In the genomic region with DNA sequence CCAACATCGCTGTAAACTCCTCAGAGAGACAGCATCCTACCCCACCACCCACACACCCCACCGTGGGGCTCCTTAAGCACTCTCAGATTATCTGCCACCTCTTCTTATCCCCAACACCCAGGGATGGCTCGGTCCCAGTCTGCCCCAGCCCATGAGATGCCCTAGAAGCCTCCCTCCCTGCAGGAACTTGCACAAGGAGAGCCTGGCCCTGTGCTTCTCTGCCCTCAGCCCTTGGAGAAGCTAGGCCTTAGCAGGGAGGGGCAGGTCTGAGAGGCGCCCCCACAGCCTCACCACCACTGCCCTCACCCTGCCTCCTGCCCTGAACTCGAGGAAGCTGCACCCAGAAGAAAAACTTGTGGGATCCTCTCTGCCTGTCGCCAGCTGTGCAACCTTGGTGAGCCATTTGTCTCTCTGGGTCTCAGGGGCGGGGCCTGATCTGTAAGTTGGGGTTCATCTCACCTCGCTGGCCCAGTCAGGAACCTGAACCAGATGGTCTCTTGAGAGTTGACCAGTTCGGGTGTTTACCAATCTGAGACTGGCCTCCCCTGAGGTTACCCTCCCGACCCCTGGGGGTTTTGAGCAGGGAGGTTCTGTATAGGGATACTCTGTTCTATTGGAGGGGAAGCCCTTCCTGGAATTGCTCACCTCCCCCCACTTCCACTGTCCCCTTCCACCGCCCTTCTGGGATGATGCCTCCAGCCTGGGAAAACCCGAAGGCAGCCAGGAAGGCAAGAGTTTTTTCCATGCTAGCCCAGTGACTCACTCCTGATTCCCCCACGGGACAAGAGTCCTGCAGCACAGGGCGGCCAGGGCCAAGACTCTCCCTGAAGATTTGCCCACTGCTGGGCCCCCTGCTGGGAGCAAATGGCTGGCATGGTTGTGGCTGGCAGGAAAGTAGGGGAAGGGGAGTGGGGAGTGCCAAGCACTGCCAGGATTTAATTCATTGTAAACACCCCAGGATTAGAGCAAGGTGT, we compare ENCODE assay signal across 9 cellular contexts. TPM values are rescaled to one million over a fixed set of nuclear protein-coding genes. Genes with fewer than 3 reads are reported as not detected.
A peak's percentile ranks its signal among the peaks of the same experiment; 100 is the strongest.
DNase-seq lines count a peak whose midpoint lies in the region; ATAC-seq and TF ChIP-seq lines count a peak whose summit lies in the region.
"Had no signal": no experiment of that assay in that cellular context is flagged by ENCODE, and none has a peak within 500 bp of the region (broad histone marks: within the 10 kb centered on the region; RNA-seq: fewer than 3 reads in every experiment).

A gene with protein sequence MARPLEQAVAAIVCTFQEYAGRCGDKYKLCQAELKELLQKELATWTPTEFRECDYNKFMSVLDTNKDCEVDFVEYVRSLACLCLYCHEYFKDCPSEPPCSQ (minus strand): TSS at position 537 of the 974 bp plus-strand sequence. CDS start 773 bp downstream, outside the sequence.

- intact Hi-C loops in Right ventricle myocardium superior (cut with DNase I), result no loop called here

- peak; percentile 65 for ATAC-seq in SK-N-SH treated with all-trans-retinoic acid at 6 μM for 48 hours
- peak; percentile 35 for ATAC-seq in Right ventricle myocardium superior (ENCODE audit: poor library complexity)
- no peak for ATAC-seq in GM21825 (IDR thresholded peaks at IDR 0.05; ENCODE audit: unreplicated experiment)

- peak within 1 kb of the TSS; percentile 66 for H3K9ac ChIP-seq in skeletal muscle satellite cell (ENCODE audit: low read depth, low read length)

- no peaks in the 10 kb centered on the region for H3K27me3 ChIP-seq in skeletal muscle satellite cell (ENCODE audit: control insufficient read depth, insufficient read depth, low read length)

- no peaks in the 10 kb centered on the region for H3K36me3 ChIP-seq in skeletal muscle satellite cell (ENCODE audit: insufficient read depth, low read length)
- H3K36me3 ChIP-seq: WERI-Rb-1 had no signal

- H3K4me3 ChIP-seq in skeletal muscle satellite cell (ENCODE audit: low read length), result peak within 1 kb of the TSS; percentile 46

- DNase-seq in ELR (ENCODE audit: low read depth) (peak; percentile 94), Right ventricle myocardium superior (peak; percentile 75), putamen (ENCODE audit: low spot score) (no peak), NCI-H774 (lab: John Stamatoyannopoulos, UW) (no peak), NCI-H2029 (lab: John Stamatoyannopoulos, UW) (no peak)
- DNase-seq: WERI-Rb-1 had no signal

- peaks cover 57% of the 10 kb centered on the region for H3K4me1 ChIP-seq in skeletal muscle satellite cell (ENCODE audit: control insufficient read depth, insufficient read depth, low read length)

- no peaks in the 10 kb centered on the region for H3K9me3 ChIP-seq in skeletal muscle satellite cell (replicated peaks; ENCODE audit: low read length)

- H3K4me2 ChIP-seq in skeletal muscle satellite cell (ENCODE audit: low read length), result peak within 1 kb of the TSS; percentile 59

TF ChIP-seq in SK-N-SH treated with all-trans-retinoic acid at 6 μM for 48 hours, 23 proteins besides CTCF, POLR2A, EP300 and RAD21:
- TF ChIP-seq ARNTL (CRISPR knock-in tag; IDR thresholded peaks at IDR 0.05; ENCODE audit: borderline replicate concordance, low read depth), result no peak
- TF ChIP-seq OSR1 (CRISPR knock-in tag; IDR thresholded peaks at IDR 0.05), result peak; percentile 81; the same call in 1 of the 2 replicates
- TF ChIP-seq ZFP3 (CRISPR knock-in tag; IDR thresholded peaks at IDR 0.05), result 0 out of 2 replicates have a peak, but pooled peaks have one; percentile 35
- TF ChIP-seq ZC3H10 (CRISPR knock-in tag; IDR thresholded peaks at IDR 0.05), result no peak
TF ChIP-seq in SK-N-SH treated with all-trans-retinoic acid at 6 μM for 48 hours: peak in this region for 2.

RNA-seq across cellular contexts. Expression of the gene that starts here (rescaled TPM):
- 0.70 TPM for total RNA-seq in Right ventricle myocardium superior
- total RNA-seq in skeletal muscle satellite cell (2012; rRNA removed), result 11.6 and 13.2 TPM in 2 replicates

Comparison
In these comparisons a context has a peak if more than half of its experiments do, and no peak if none do; other contexts are left out.
1. Peak in DNase-seq and ATAC-seq in Right ventricle myocardium superior; RNA of the gene not detected or under 1 TPM.